Comparison of ENCODE assay signal across 15 cellular contexts in the genomic region with DNA sequence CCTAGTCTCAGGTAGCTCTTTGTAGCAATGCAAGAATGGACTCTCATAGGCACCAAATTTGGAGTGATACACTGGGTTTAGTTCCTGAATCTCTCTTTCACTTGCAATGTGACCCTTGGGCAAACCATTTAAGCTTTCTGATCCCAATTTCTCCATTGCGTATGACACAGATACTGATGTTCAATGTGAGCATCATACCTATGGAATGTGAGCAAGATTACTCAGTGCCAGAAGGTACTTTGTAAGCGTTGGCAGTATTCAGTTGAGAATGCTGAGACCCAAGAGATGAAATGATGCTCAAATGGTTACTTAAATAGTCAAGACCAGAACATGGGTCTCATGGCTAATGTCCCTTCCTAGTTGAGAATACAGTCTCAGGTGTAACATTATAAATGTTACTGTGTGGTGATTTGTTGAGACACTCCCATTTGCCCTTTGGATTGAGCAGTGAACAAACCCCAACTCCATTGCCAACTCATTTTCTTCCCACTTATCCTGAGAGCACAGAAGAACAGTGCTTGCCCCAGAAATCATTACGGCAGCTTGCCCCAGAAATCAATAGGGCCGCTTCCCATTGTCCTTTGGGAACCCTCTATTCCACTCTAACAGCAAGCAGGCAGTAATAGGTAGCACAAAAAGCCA.
"Had no signal": no experiment of that assay in that cellular context is flagged by ENCODE, and none has a peak within 500 bp of the region (broad histone marks: within the 10 kb centered on the region; RNA-seq: fewer than 3 reads in every experiment).

No MANE protein-coding gene starts in this region.

- H3K36me3 ChIP-seq: cardiac muscle cell, heart right ventricle, uterus had no signal

- H3K79me2 ChIP-seq: parathyroid adenoma had no signal

- H3K9ac ChIP-seq: parathyroid adenoma had no signal

- ATAC-seq: activated CD4-positive, alpha-beta T cell treated with anti-CD3 and anti-CD28 coated beads for 36 hours; heart right ventricle; left ventricle myocardium superior; stimulated activated naive CD8-positive, alpha-beta T cell treated with anti-CD3 and anti-CD28 coated beads, Interleukin-15, amount 100 ng/mL, for 72 hours had no signal

- H3K4me3 ChIP-seq: cardiac muscle cell, heart right ventricle, testis, uterus had no signal

- DNase-seq: activated CD4-positive, alpha-beta memory T cell treated with anti-CD3 and anti-CD28 coated beads, Interleukin-2, amount 10 ng/mL, durations not matched to agents 7 days and 5 days; activated CD4-positive, alpha-beta T cell treated with anti-CD3 and anti-CD28 coated beads for 36 hours; aorta; foreskin melanocyte; heart right ventricle; islet precursor cell; left ventricle myocardium superior; mesendoderm; naive B cell; stimulated activated CD4-positive, alpha-beta T cell treated with anti-CD3 and anti-CD28 coated beads, Interleukin-4, amount 100 ng/mL, for 24 hours; stimulated activated naive CD8-positive, alpha-beta T cell treated with anti-CD3 and anti-CD28 coated beads, Interleukin-15, amount 100 ng/mL, for 72 hours; testis; uterus had no signal

- H3K27ac ChIP-seq: cardiac muscle cell, heart right ventricle, parathyroid adenoma, testis, uterus had no signal

- H3K4me1 ChIP-seq: heart right ventricle, parathyroid adenoma, testis, uterus had no signal

- H2AFZ ChIP-seq: parathyroid adenoma had no signal

- H3K27me3 ChIP-seq: cardiac muscle cell, testis, uterus had no signal

- H3K9me3 ChIP-seq: testis, uterus had no signal
